Comparison of ENCODE assay signal across 1 cellular context in genomic region chr17:19331134-19331533, GRCh38.
TF ChIP-seq lines count a peak whose summit lies in the region.

No MANE protein-coding gene starts in this region.

TF ChIP-seq in HepG2, 621 proteins besides CTCF, POLR2A, EP300 and RAD21:
- 0 out of 2 replicates have a peak, but pooled peaks have one; percentile 47 for TF ChIP-seq ZBTB33 (CRISPR knock-in tag; IDR thresholded peaks at IDR 0.05)
- TF ChIP-seq IKZF5 (CRISPR knock-in tag; IDR thresholded peaks at IDR 0.05), result peak; percentile 24; the same call in 1 of the 2 replicates
- TF ChIP-seq KLF15 (CRISPR knock-in tag; IDR thresholded peaks at IDR 0.05; ENCODE audit: borderline replicate concordance), result no peak
- TF ChIP-seq BCL6 (CRISPR knock-in tag; IDR thresholded peaks at IDR 0.05), result 0 out of 2 replicates have a peak, but pooled peaks have one; percentile 36
